Comparison of ENCODE assay signal across 8 cellular contexts in the genomic region with DNA sequence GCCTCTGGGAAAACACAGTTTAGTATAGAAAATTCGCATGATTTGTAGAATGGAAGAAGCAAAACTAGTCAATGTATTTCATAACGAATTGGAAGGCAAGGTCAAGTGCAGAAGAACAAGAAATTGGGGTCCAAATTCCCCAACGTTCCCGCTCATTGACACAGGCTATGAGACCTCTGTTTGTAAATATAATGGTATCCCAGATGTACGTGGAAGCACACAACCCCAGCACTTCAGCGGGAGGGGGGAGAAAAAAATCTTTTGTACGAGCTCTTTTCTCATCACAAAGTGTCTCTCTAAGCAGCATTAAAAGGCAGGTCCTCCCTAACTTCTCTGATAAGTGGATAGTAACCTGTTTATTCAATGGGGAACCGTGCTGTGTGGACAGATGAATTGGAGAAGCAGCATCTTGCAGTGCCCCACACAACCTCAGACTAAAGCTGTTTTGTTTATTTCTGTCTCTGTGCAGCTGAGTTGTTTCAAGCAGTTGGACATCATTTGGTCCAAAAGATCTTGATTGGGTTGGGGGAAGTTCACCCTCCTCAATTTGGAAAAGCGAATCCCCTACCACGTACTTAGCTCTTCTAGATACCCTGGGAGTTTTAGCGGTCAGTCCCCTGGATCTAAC. TPM values are rescaled to one million over a fixed set of nuclear protein-coding genes. Genes with fewer than 3 reads are reported as not detected.
DNase-seq lines count a peak whose midpoint lies in the region; ATAC-seq and TF ChIP-seq lines count a peak whose summit lies in the region.

No MANE protein-coding gene starts in this region.

- DNase-seq in cardiac muscle cell (ENCODE audit: low read depth in 1 of 2, low spot score in 1 of 2) (no peak), left ventricle myocardium superior (no peak), adipocyte (ENCODE audit: low read depth) (no peak), left lung (no peak), transverse colon (no peak), ACHN (no peak), NCI-H1694 treated with DMSO at 0.1 percent for 48 hours (lab: John Stamatoyannopoulos, UW) (no peak), AG20443 (ENCODE audit: low spot score) (no peak)

- intact Hi-C loops in left ventricle myocardium superior (cut with micrococcal nuclease) (loop anchor here (5.0 to 10.0 kb wide), 3 partner anchors 101 to 194 kb away; no protein-coding TSS in a partner anchor), left lung (cut with DNase I) (loop anchor here in 1 of 2 donors (10.0 kb wide), 2 partner anchors 146 to 194 kb away; no protein-coding TSS in a partner anchor), transverse colon (cut with DNase I; ENCODE audit: low total_unique reads) (no loop called here)

- TF ChIP-seq EP300 in transverse colon (IDR thresholded peaks at IDR 0.05; ENCODE audit: low read depth): no peak

- ATAC-seq in left ventricle myocardium superior (no peak), left lung (no peak)

- H3K4me1 ChIP-seq in cardiac muscle cell (ENCODE audit: low read depth) (peaks cover 11% of the 10 kb centered on the region), adipocyte (ENCODE audit: control insufficient read depth, insufficient read depth, low read length) (peaks cover 37% of the 10 kb centered on the region), left lung (peaks cover 6 to 61% of the 10 kb centered on the region in 2 donors), transverse colon (peaks cover 13 to 45% (median 29%) of the 10 kb centered on the region in 4 donors)

- TF ChIP-seq CTCF in cardiac muscle cell (IDR thresholded peaks at IDR 0.05; ENCODE audit: low read depth, low read length) (no peak), left lung (IDR thresholded peaks at IDR 0.05) (no peak), transverse colon (IDR thresholded peaks at IDR 0.05) (no peak)

- H3K4me3 ChIP-seq in cardiac muscle cell: peak overlapping the region; percentile 68
- H3K4me3 ChIP-seq in adipocyte (ENCODE audit: low read length): peak overlapping the region; percentile 84
- peak overlapping the region in 1 of 2 donors; percentile 82 for H3K4me3 ChIP-seq in left lung
- H3K4me3 ChIP-seq in transverse colon: peak overlapping the region in 3 of 4 donors; percentile 81 to 100 (median 94)

- in situ Hi-C loops in transverse colon (cut with MboI; ENCODE audit: low pct_ligation_motif_present in 1 of 4, low pct_unique_long_range_greater_than_20kb in 1 of 4, low sequenced_read_pairs in 3 of 4): loop anchor here in 2 of 4 donors (10.0 to 25.0 kb wide), 2 partner anchors 146 to 181 kb away; no protein-coding TSS in a partner anchor
- in situ Hi-C loops in ACHN (cut with HindIII; ENCODE audit: low pct_ligation_motif_present, low pct_unique_long_range_greater_than_20kb, low sequenced_read_pairs): no loop called here

- no peaks in the 10 kb centered on the region for H3K9me3 ChIP-seq in cardiac muscle cell (ENCODE audit: low read depth)
- H3K9me3 ChIP-seq in adipocyte (ENCODE audit: control insufficient read depth, low read length): no peaks in the 10 kb centered on the region
- H3K9me3 ChIP-seq in left lung: no peaks in the 10 kb centered on the region
- H3K9me3 ChIP-seq in transverse colon: no peaks in the 10 kb centered on the region

- TF ChIP-seq POLR2A in transverse colon (IDR thresholded peaks at IDR 0.05): no peak

- no peak overlapping the region for H3K27ac ChIP-seq in cardiac muscle cell
- peak overlapping the region; percentile 94 to 99 for H3K27ac ChIP-seq in left lung
- H3K27ac ChIP-seq in transverse colon: peak overlapping the region; percentile 89 to 99 (median 98)

- 45% methylated on average over 4 to 11 of the region's 11 CpGs for WGBS in transverse colon (ENCODE audit: low coverage in 1 of 2), 2 donors

- H3K36me3 ChIP-seq in cardiac muscle cell (no peaks in the 10 kb centered on the region), adipocyte (ENCODE audit: control insufficient read depth, insufficient read depth, low read length, severe bottlenecking) (no peaks in the 10 kb centered on the region), left lung (no peaks in the 10 kb centered on the region), transverse colon (no peaks in the 10 kb centered on the region)

- H3K9ac ChIP-seq in adipocyte (ENCODE audit: low read length): peak overlapping the region; percentile 86

- H3K27me3 ChIP-seq in cardiac muscle cell (no peaks in the 10 kb centered on the region), adipocyte (replicated peaks; ENCODE audit: control insufficient read depth, insufficient read depth, low read length) (no peaks in the 10 kb centered on the region), left lung (no peaks in the 10 kb centered on the region), transverse colon (no peaks in the 10 kb centered on the region)

RNA-seq across cellular contexts. Expression of gene GAB2, which starts 1.1 kb away (rescaled TPM):
- 7.2 and 18.0 TPM in 2 replicates for total RNA-seq in cardiac muscle cell
- polyA plus RNA-seq in cardiac muscle cell: 5.3 and 8.6 TPM in 2 replicates
- 17.2 TPM for total RNA-seq in left ventricle myocardium superior
- 10 to 100 TPM; 43.8 to 59.6 TPM for total RNA-seq in left lung
- total RNA-seq in transverse colon: 10 to 100 TPM in 3 of 4 donors, 1 to 10 TPM in 1; 5.8 to 35.7 (median 22.9) TPM
